ENCODE assay signal across 29 cellular contexts in genomic region chr15:34865531-34865930, GRCh38.
"Had no signal": no experiment of that assay in that cellular context is flagged by ENCODE, and none has a peak within 500 bp of the region (broad histone marks: within the 10 kb centered on the region; RNA-seq: fewer than 3 reads in every experiment).

No MANE protein-coding gene starts in this region.

- H3K9me3 ChIP-seq: neutrophil, psoas muscle, right lobe of liver, sigmoid colon, testis, tibial artery, transverse colon, upper lobe of right lung, uterus had no signal

- H3K9ac ChIP-seq: parathyroid adenoma had no signal

- H3K27me3 ChIP-seq: neutrophil, ovary, right lobe of liver, sigmoid colon, suprapubic skin, testis, tibial artery, transverse colon, upper lobe of right lung, uterus had no signal

- H3K4me3 Mint-ChIP-seq: naive thymus-derived CD8-positive, alpha-beta T cell; natural killer cell treated with Interleukin-12 subunit alpha and Interleukin-12 subunit beta and Interleukin-15 and Interleukin-18, amount 100 ng/mL, for 72 hours; nephron progenitor cell; neural crest cell; stimulated activated effector memory CD8-positive, alpha-beta T cell treated with anti-CD3 and anti-CD28 coated beads, Interleukin-12 subunit alpha, Interleukin-12 subunit beta, amount 100 ng/mL, for 72 hours; stimulated activated naive CD8-positive, alpha-beta T cell treated with anti-CD3 and anti-CD28 coated beads, Interleukin-15, amount 100 ng/mL, for 72 hours; type B pancreatic cell had no signal

- H3K4me3 ChIP-seq: ovary, psoas muscle, right lobe of liver, sigmoid colon, suprapubic skin, testis, tibial artery, transverse colon, upper lobe of right lung, uterus had no signal

- H3K27me3 Mint-ChIP-seq: naive thymus-derived CD8-positive, alpha-beta T cell; natural killer cell treated with Interleukin-12 subunit alpha and Interleukin-12 subunit beta and Interleukin-15 and Interleukin-18, amount 100 ng/mL, for 72 hours; progenitor cell of endocrine pancreas; stimulated activated naive CD8-positive, alpha-beta T cell treated with anti-CD3 and anti-CD28 coated beads, Interleukin-15, amount 100 ng/mL, for 72 hours; type B pancreatic cell had no signal

- ATAC-seq: naive thymus-derived CD8-positive, alpha-beta T cell; natural killer cell treated with Interleukin-12 subunit alpha and Interleukin-12 subunit beta and Interleukin-15 and Interleukin-18, amount 100 ng/mL, for 72 hours; psoas muscle; right cardiac atrium; right lobe of liver; stimulated activated effector memory CD8-positive, alpha-beta T cell treated with anti-CD3 and anti-CD28 coated beads, Interleukin-12 subunit alpha, Interleukin-12 subunit beta, amount 100 ng/mL, for 72 hours; stimulated activated naive CD8-positive, alpha-beta T cell treated with anti-CD3 and anti-CD28 coated beads, Interleukin-15, amount 100 ng/mL, for 72 hours; stimulated activated naive CD8-positive, alpha-beta T cell treated with anti-CD3 and anti-CD28 coated beads, Interleukin-15, Interleukin-2, amounts not matched to agents 100 U/mL and 50 U/mL, for 24 hours; upper lobe of right lung had no signal

- FAIRE-seq: small intestine had no signal

- H3K27ac ChIP-seq: neutrophil, ovary, parathyroid adenoma, psoas muscle, right lobe of liver, sigmoid colon, suprapubic skin, testis, tibial artery, transverse colon, upper lobe of right lung, uterus had no signal

- DNase-seq: naive thymus-derived CD8-positive, alpha-beta T cell; nephron progenitor cell; ovary; posterior cingulate gyrus; psoas muscle; right cardiac atrium; right lobe of liver; sigmoid colon; small intestine; stimulated activated CD4-positive, alpha-beta T cell treated with anti-CD3 and anti-CD28 coated beads, Interleukin-15, amount 100 ng/mL, for 24 hours; stimulated activated CD4-positive, alpha-beta T cell treated with anti-CD3 and anti-CD28 coated beads, Interleukin-2, amount 100 ng/mL, for 24 hours; stimulated activated CD4-positive, alpha-beta T cell treated with anti-CD3 and anti-CD28 coated beads, Interleukin-2, amount 100 ng/mL, for 48 hours; stimulated activated CD4-positive, alpha-beta T cell treated with anti-CD3 and anti-CD28 coated beads, Interleukin-4, amount 100 ng/mL, for 24 hours; stimulated activated naive CD4-positive, alpha-beta T cell; stimulated activated naive CD8-positive, alpha-beta T cell treated with anti-CD3 and anti-CD28 coated beads, Interleukin-15, amount 100 ng/mL, for 72 hours; stimulated activated naive CD8-positive, alpha-beta T cell treated with anti-CD3 and anti-CD28 coated beads, Interleukin-15, Interleukin-2, amounts not matched to agents 100 U/mL and 50 U/mL, for 24 hours; testis; tibial artery; transverse colon; upper lobe of right lung; uterus had no signal

- H3K4me1 Mint-ChIP-seq: naive thymus-derived CD8-positive, alpha-beta T cell; nephron progenitor cell; neural crest cell; stimulated activated effector memory CD8-positive, alpha-beta T cell treated with anti-CD3 and anti-CD28 coated beads, Interleukin-12 subunit alpha, Interleukin-12 subunit beta, amount 100 ng/mL, for 72 hours; stimulated activated naive CD8-positive, alpha-beta T cell treated with anti-CD3 and anti-CD28 coated beads, Interleukin-15, amount 100 ng/mL, for 72 hours had no signal

- H3K9me3 Mint-ChIP-seq: natural killer cell treated with Interleukin-12 subunit alpha and Interleukin-12 subunit beta and Interleukin-15 and Interleukin-18, amount 100 ng/mL, for 72 hours; stimulated activated naive CD8-positive, alpha-beta T cell treated with anti-CD3 and anti-CD28 coated beads, Interleukin-15, amount 100 ng/mL, for 72 hours; type B pancreatic cell had no signal

- H3K4me1 ChIP-seq: parathyroid adenoma, psoas muscle, right lobe of liver, sigmoid colon, suprapubic skin, testis, tibial artery, transverse colon, upper lobe of right lung, uterus had no signal

- H3K79me2 ChIP-seq: parathyroid adenoma had no signal

- H3K27ac Mint-ChIP-seq: natural killer cell treated with Interleukin-12 subunit alpha and Interleukin-12 subunit beta and Interleukin-15 and Interleukin-18, amount 100 ng/mL, for 72 hours; progenitor cell of endocrine pancreas; stimulated activated effector memory CD8-positive, alpha-beta T cell treated with anti-CD3 and anti-CD28 coated beads, Interleukin-12 subunit alpha, Interleukin-12 subunit beta, amount 100 ng/mL, for 72 hours; stimulated activated naive CD8-positive, alpha-beta T cell treated with anti-CD3 and anti-CD28 coated beads, Interleukin-15, amount 100 ng/mL, for 72 hours; type B pancreatic cell had no signal

- H2AFZ ChIP-seq: parathyroid adenoma had no signal

- H3K36me3 ChIP-seq: ovary, uterus had no signal
